ENCODE assay signal across 13 cellular contexts in genomic region chr11:46351148-46351547, GRCh38. TPM values are rescaled to one million over a fixed set of nuclear protein-coding genes. Genes with fewer than 3 reads are reported as not detected.
DNase-seq lines count a peak whose midpoint lies in the region; ATAC-seq, FAIRE-seq and TF ChIP-seq lines count a peak whose summit lies in the region.
"Had no signal": no experiment of that assay in that cellular context is flagged by ENCODE, and none has a peak within 500 bp of the region (broad histone marks: within the 10 kb centered on the region; RNA-seq: fewer than 3 reads in every experiment).

No MANE protein-coding gene starts in this region.

- ATAC-seq in right cardiac atrium (no peak), GM18867 (IDR thresholded peaks at IDR 0.05; ENCODE audit: unreplicated experiment) (no peak)

- H3K27me3 Mint-ChIP-seq in activated naive CD4-positive, alpha-beta T cell treated with anti-CD3 and anti-CD28 coated beads, Interleukin-2, amount 50 U/mL, for 24 hours: no peaks in the 10 kb centered on the region
- H3K27me3 Mint-ChIP-seq in activated T-helper 1 cell treated with anti-CD3 and anti-CD28 coated beads, Interleukin-12 subunit alpha, Interleukin-12 subunit beta, Interleukin-2, Interleukin-4 antibody, amounts not matched to agents 30 ng/mL and 10 ng/mL and 1 ng/mL, durations not matched to agents 14 hours and 24 hours and 36 hours (ENCODE audit: insufficient read depth): no peaks in the 10 kb centered on the region

- 76% methylated on average over 8 of the region's 8 CpGs for WGBS in right cardiac atrium
- WGBS in suprapubic skin: 89% methylated on average over 4 of the region's 8 CpGs

- no peaks in the 10 kb centered on the region for H3K36me3 ChIP-seq in suprapubic skin
- H3K36me3 ChIP-seq: ovary had no signal

- no peaks in the 10 kb centered on the region for H3K9me3 ChIP-seq in right cardiac atrium (ENCODE audit: control insufficient read depth, low read length)
- no peaks in the 10 kb centered on the region for H3K9me3 ChIP-seq in suprapubic skin
- H3K9me3 ChIP-seq: ovary had no signal

- H3K4me1 ChIP-seq in right cardiac atrium (ENCODE audit: control insufficient read depth, insufficient read depth, low read length) (peaks cover 23% of the 10 kb centered on the region), suprapubic skin (peaks cover 74% of the 10 kb centered on the region)

- FAIRE-seq in D721Med (lab: Jason Lieb, UNC): no peak
- FAIRE-seq: bronchial epithelial cell had no signal

- TF ChIP-seq POLR2A in suprapubic skin (IDR thresholded peaks at IDR 0.05): no peak

- no peak for DNase-seq in activated naive CD4-positive, alpha-beta T cell (lab: John Stamatoyannopoulos, UW)
- no peak for DNase-seq in activated T-helper 1 cell treated with anti-CD3 and anti-CD28 coated beads, Interleukin-12 subunit alpha, Interleukin-12 subunit beta, Interleukin-2, Interleukin-4 antibody, amounts not matched to agents 30 ng/mL and 10 ng/mL and 1 ng/mL, durations not matched to agents 14 hours and 24 hours and 36 hours (ENCODE audit: low spot score)
- DNase-seq in right cardiac atrium: peak in 2 of 3 donors; percentile 22 to 38
- no peak for DNase-seq in suprapubic skin (ENCODE audit: low spot score in 2 of 2)
- DNase-seq in NCI-H510A treated with DMSO at 0.1 percent for 48 hours (lab: John Stamatoyannopoulos, UW): no peak
- DNase-seq in D721Med (ENCODE audit: insufficient read length, low spot score): no peak
- DNase-seq: AML-193, ovary, T1000 had no signal

- H3K27me3 ChIP-seq in right cardiac atrium (ENCODE audit: control insufficient read depth, insufficient read depth) (no peaks in the 10 kb centered on the region), suprapubic skin (no peaks in the 10 kb centered on the region)
- H3K27me3 ChIP-seq: ovary had no signal

- peaks cover 79% of the 10 kb centered on the region for H3K4me1 Mint-ChIP-seq in activated naive CD4-positive, alpha-beta T cell treated with anti-CD3 and anti-CD28 coated beads, Interleukin-2, amount 50 U/mL, for 24 hours
- H3K4me1 Mint-ChIP-seq in activated T-helper 1 cell treated with anti-CD3 and anti-CD28 coated beads, Interleukin-12 subunit alpha, Interleukin-12 subunit beta, Interleukin-2, Interleukin-4 antibody, amounts not matched to agents 30 ng/mL and 10 ng/mL and 1 ng/mL, durations not matched to agents 14 hours and 24 hours and 36 hours (ENCODE audit: low read depth): peaks cover 67% of the 10 kb centered on the region

- intact Hi-C loops in activated T-helper 1 cell treated with anti-CD3 and anti-CD28 coated beads, Interleukin-12 subunit alpha, Interleukin-12 subunit beta, Interleukin-2, Interleukin-4 antibody, amounts not matched to agents 30 ng/mL and 10 ng/mL and 1 ng/mL, durations not matched to agents 14 hours and 24 hours and 36 hours (cut with micrococcal nuclease): no loop called here
- intact Hi-C loops in right cardiac atrium (cut with DNase I): no loop called here

- H3K27ac Mint-ChIP-seq in activated naive CD4-positive, alpha-beta T cell treated with anti-CD3 and anti-CD28 coated beads, Interleukin-2, amount 50 U/mL, for 24 hours: peak overlapping the region; percentile 88
- H3K27ac Mint-ChIP-seq in activated T-helper 1 cell treated with anti-CD3 and anti-CD28 coated beads, Interleukin-12 subunit alpha, Interleukin-12 subunit beta, Interleukin-2, Interleukin-4 antibody, amounts not matched to agents 30 ng/mL and 10 ng/mL and 1 ng/mL, durations not matched to agents 14 hours and 24 hours and 36 hours: peak overlapping the region; percentile 38

- H3K36me3 Mint-ChIP-seq in activated naive CD4-positive, alpha-beta T cell treated with anti-CD3 and anti-CD28 coated beads, Interleukin-2, amount 50 U/mL, for 24 hours: no peaks in the 10 kb centered on the region
- peaks cover 7% of the 10 kb centered on the region for H3K36me3 Mint-ChIP-seq in activated T-helper 1 cell treated with anti-CD3 and anti-CD28 coated beads, Interleukin-12 subunit alpha, Interleukin-12 subunit beta, Interleukin-2, Interleukin-4 antibody, amounts not matched to agents 30 ng/mL and 10 ng/mL and 1 ng/mL, durations not matched to agents 14 hours and 24 hours and 36 hours (ENCODE audit: low read depth)

- peak overlapping the region; percentile 85 for H3K4me3 Mint-ChIP-seq in activated naive CD4-positive, alpha-beta T cell treated with anti-CD3 and anti-CD28 coated beads, Interleukin-2, amount 50 U/mL, for 24 hours
- H3K4me3 Mint-ChIP-seq in activated T-helper 1 cell treated with anti-CD3 and anti-CD28 coated beads, Interleukin-12 subunit alpha, Interleukin-12 subunit beta, Interleukin-2, Interleukin-4 antibody, amounts not matched to agents 30 ng/mL and 10 ng/mL and 1 ng/mL, durations not matched to agents 14 hours and 24 hours and 36 hours: peak overlapping the region; percentile 77

- TF ChIP-seq CTCF in suprapubic skin (IDR thresholded peaks at IDR 0.05) (no peak), D721Med (IDR thresholded peaks at IDR 0.05; ENCODE audit: insufficient read depth, missing control alignments) (no peak)

- H3K9me3 Mint-ChIP-seq in activated naive CD4-positive, alpha-beta T cell treated with anti-CD3 and anti-CD28 coated beads, Interleukin-2, amount 50 U/mL, for 24 hours: no peaks in the 10 kb centered on the region
- H3K9me3 Mint-ChIP-seq in activated T-helper 1 cell treated with anti-CD3 and anti-CD28 coated beads, Interleukin-12 subunit alpha, Interleukin-12 subunit beta, Interleukin-2, Interleukin-4 antibody, amounts not matched to agents 30 ng/mL and 10 ng/mL and 1 ng/mL, durations not matched to agents 14 hours and 24 hours and 36 hours: no peaks in the 10 kb centered on the region

- H3K27ac ChIP-seq in right cardiac atrium (ENCODE audit: low read length): peak overlapping the region; percentile 81
- H3K27ac ChIP-seq in suprapubic skin: peak overlapping the region; percentile 69
- H3K27ac ChIP-seq: ovary had no signal

- no peak for TF ChIP-seq EP300 in suprapubic skin (IDR thresholded peaks at IDR 0.05)

- no peak overlapping the region for H3K4me3 ChIP-seq in right cardiac atrium (ENCODE audit: low read length)
- H3K4me3 ChIP-seq in suprapubic skin: no peak overlapping the region
- H3K4me3 ChIP-seq: ovary had no signal

RNA-seq across cellular contexts. Expression of gene DGKZ, which starts 3.9 kb away (rescaled TPM):
- total RNA-seq in activated T-helper 1 cell treated with anti-CD3 and anti-CD28 coated beads, Interleukin-12 subunit alpha, Interleukin-12 subunit beta, Interleukin-2, Interleukin-4 antibody, amounts not matched to agents 30 ng/mL and 10 ng/mL and 1 ng/mL, durations not matched to agents 14 hours and 24 hours and 36 hours: 101 TPM in 2 replicates
- total RNA-seq in right cardiac atrium: 100 to 1,000 TPM in 2 of 4 donors, 10 to 100 TPM in 2; 75.8 to 108 (median 100) TPM
- polyA plus RNA-seq in right cardiac atrium: 87.5 TPM
- total RNA-seq in suprapubic skin: 10 to 100 TPM; 60.5 to 91.0 (median 73.4) TPM

RNA-seq across cellular contexts. Expression of gene MDK, which starts 30.3 kb away (rescaled TPM):
- total RNA-seq in activated T-helper 1 cell treated with anti-CD3 and anti-CD28 coated beads, Interleukin-12 subunit alpha, Interleukin-12 subunit beta, Interleukin-2, Interleukin-4 antibody, amounts not matched to agents 30 ng/mL and 10 ng/mL and 1 ng/mL, durations not matched to agents 14 hours and 24 hours and 36 hours: 5.0 and 7.1 TPM in 2 replicates
- total RNA-seq in right cardiac atrium (10 to 100 TPM in 3 of 4 donors, 1 to 10 TPM in 1; 9.9 to 18.8 (median 11.9) TPM), suprapubic skin (10 to 100 TPM in 3 of 4 donors, 1 to 10 TPM in 1; 9.1 to 22.6 (median 13.9) TPM)
- 10.1 TPM for polyA plus RNA-seq in right cardiac atrium

RNA-seq across cellular contexts. Expression of gene CHRM4, which starts 40.4 kb away (rescaled TPM):
- total RNA-seq in activated T-helper 1 cell treated with anti-CD3 and anti-CD28 coated beads, Interleukin-12 subunit alpha, Interleukin-12 subunit beta, Interleukin-2, Interleukin-4 antibody, amounts not matched to agents 30 ng/mL and 10 ng/mL and 1 ng/mL, durations not matched to agents 14 hours and 24 hours and 36 hours: 1.2 TPM in 2 replicates
- under 1 TPM in 2 of 4 donors, not detected in 2; 0.14 to 0.53 TPM for total RNA-seq in right cardiac atrium
- polyA plus RNA-seq in right cardiac atrium: 0.20 TPM
- total RNA-seq in suprapubic skin: 1 to 10 TPM in 3 of 4 donors, under 1 TPM in 1; 0.80 to 3.0 (median 2.6) TPM
- total RNA-seq: bronchial epithelial cell, lung microvascular endothelial cell had no signal

Comparison
In these comparisons a context has a peak if more than half of its experiments do, and no peak if none do; other contexts are left out.
1. DNase-seq: peak in right cardiac atrium (2 of 3); none in activated naive CD4-positive, alpha-beta T cell (0 of 4), activated T-helper 1 cell treated with anti-CD3 and anti-CD28 coated beads, Interleukin-12 subunit alpha, Interleukin-12 subunit beta, Interleukin-2, Interleukin-4 antibody, amounts not matched to agents 30 ng/mL and 10 ng/mL and 1 ng/mL, durations not matched to agents 14 hours and 24 hours and 36 hours (single experiment), suprapubic skin (0 of 2), NCI-H510A treated with DMSO at 0.1 percent for 48 hours (single experiment) and D721Med (single experiment).